Comparison of ENCODE assay signal across 9 cellular contexts in genomic region chr1:201739054-201739453, GRCh38.
DNase-seq lines count a peak whose midpoint lies in the region; ATAC-seq, FAIRE-seq and TF ChIP-seq lines count a peak whose summit lies in the region.
"Had no signal": no experiment of that assay in that cellular context is flagged by ENCODE, and none has a peak within 500 bp of the region (broad histone marks: within the 10 kb centered on the region; RNA-seq: fewer than 3 reads in every experiment).

No MANE protein-coding gene starts in this region.

- TF ChIP-seq CTCF in HEK293 (tag by site-specific recombination; IDR thresholded peaks at IDR 0.05): no peak
- TF ChIP-seq CTCF in right atrium auricular region (IDR thresholded peaks at IDR 0.05): no peak
- no peak for TF ChIP-seq CTCF in D721Med (IDR thresholded peaks at IDR 0.05; ENCODE audit: insufficient read depth, missing control alignments)

- H3K27ac ChIP-seq in HEK293 (ENCODE audit: extremely low read depth, low read depth, low read length): no peak overlapping the region
- H3K27ac ChIP-seq in right atrium auricular region: peak overlapping the region; percentile 78 to 81

- H3K4me3 ChIP-seq in HEK293 (ENCODE audit: low read depth, low read length) (peak overlapping the region; percentile 67), right atrium auricular region (peak overlapping the region; percentile 58 to 74), skeletal muscle satellite cell (ENCODE audit: low read length) (peak overlapping the region; percentile 64)

- peak overlapping the region; percentile 82 for H3K4me3 Mint-ChIP-seq in activated T-helper 17 cell treated with anti-CD3 and anti-CD28 coated beads, Interleukin-2, amount 50 U/mL, for 72 hours

- no peaks in the 10 kb centered on the region for H3K36me3 Mint-ChIP-seq in activated T-helper 17 cell treated with anti-CD3 and anti-CD28 coated beads, Interleukin-2, amount 50 U/mL, for 72 hours (ENCODE audit: low read depth)

- no peak for FAIRE-seq in D721Med (lab: Jason Lieb, UNC)

- DNase-seq in right atrium auricular region (ENCODE audit: low spot score): no peak
- no peak for DNase-seq in D721Med (ENCODE audit: insufficient read length, low spot score)
- DNase-seq in SHP77 treated with DMSO at 0.1 percent for 48 hours (lab: John Stamatoyannopoulos, UW): no peak
- DNase-seq in activated gamma-delta T cell (lab: John Stamatoyannopoulos, UW): no peak
- DNase-seq: NCI-H1436 had no signal

- H3K9me3 ChIP-seq in HEK293 (ENCODE audit: control insufficient read depth, insufficient read depth, low read depth, low read length): no peaks in the 10 kb centered on the region
- no peaks in the 10 kb centered on the region for H3K9me3 ChIP-seq in right atrium auricular region
- H3K9me3 ChIP-seq in skeletal muscle satellite cell (replicated peaks; ENCODE audit: low read length): no peaks in the 10 kb centered on the region

- H3K27ac Mint-ChIP-seq in activated T-helper 17 cell treated with anti-CD3 and anti-CD28 coated beads, Interleukin-2, amount 50 U/mL, for 72 hours: no peak overlapping the region

- CTCF ChIA-PET in HEK293 (lab: Yijun Ruan, JAX): interaction anchor here (0.6 to 3.6 kb wide), 3 partner anchors 25 to 54 kb away, joined by 3 to 17 read pairs (median 3); no protein-coding TSS in a partner anchor

- H3K9ac ChIP-seq in skeletal muscle satellite cell (ENCODE audit: low read depth, low read length): peak overlapping the region; percentile 57

- peak overlapping the region; percentile 89 for H3K4me2 ChIP-seq in skeletal muscle satellite cell (ENCODE audit: low read length)

- H3K9me3 Mint-ChIP-seq in activated T-helper 17 cell treated with anti-CD3 and anti-CD28 coated beads, Interleukin-2, amount 50 U/mL, for 72 hours: no peaks in the 10 kb centered on the region

- ATAC-seq in activated T-helper 17 cell treated with anti-CD3 and anti-CD28 coated beads, Interleukin-2, amount 50 U/mL, for 72 hours (replicated peaks): no peak
- ATAC-seq in HG03571 (IDR thresholded peaks at IDR 0.05; ENCODE audit: unreplicated experiment): no peak

- POLR2A ChIA-PET in HEK293 (lab: Yijun Ruan, JAX): interaction anchor here (1.4 kb wide), 1 partner anchor 10 kb away, joined by 3 read pairs; no protein-coding TSS in a partner anchor

- H3K4me1 Mint-ChIP-seq in activated T-helper 17 cell treated with anti-CD3 and anti-CD28 coated beads, Interleukin-2, amount 50 U/mL, for 72 hours: peaks cover 5% of the 10 kb centered on the region

- H3K36me3 ChIP-seq in HEK293 (ENCODE audit: control insufficient read depth in 2 of 2, insufficient read depth in 1 of 2, low read length in 2 of 2): no peaks in the 10 kb centered on the region
- no peaks in the 10 kb centered on the region for H3K36me3 ChIP-seq in right atrium auricular region
- H3K36me3 ChIP-seq in skeletal muscle satellite cell (ENCODE audit: insufficient read depth, low read length): peaks cover 32% of the 10 kb centered on the region

- H3K27me3 ChIP-seq in right atrium auricular region (no peaks in the 10 kb centered on the region), skeletal muscle satellite cell (ENCODE audit: control insufficient read depth, insufficient read depth, low read length) (no peaks in the 10 kb centered on the region)

- peaks cover 3% of the 10 kb centered on the region for H3K27me3 Mint-ChIP-seq in activated T-helper 17 cell treated with anti-CD3 and anti-CD28 coated beads, Interleukin-2, amount 50 U/mL, for 72 hours

- peaks cover 3% of the 10 kb centered on the region; the same call in 1 of the 2 replicates for H3K4me1 ChIP-seq in HEK293 (ENCODE audit: control insufficient read depth, insufficient read depth, low read length)
- H3K4me1 ChIP-seq in right atrium auricular region: peaks cover 0 to 69% of the 10 kb centered on the region in 2 donors
- peaks cover 70% of the 10 kb centered on the region for H3K4me1 ChIP-seq in skeletal muscle satellite cell (ENCODE audit: control insufficient read depth, insufficient read depth, low read length)

TF ChIP-seq in HEK293, 187 proteins besides CTCF, POLR2A, EP300 and RAD21:
- TF ChIP-seq PRDM10 (tag by site-specific recombination; IDR thresholded peaks at IDR 0.05) (peak; percentile 35; the same call in 1 of the 2 replicates), GLIS1 (tag by site-specific recombination; IDR thresholded peaks at IDR 0.05) (peak; percentile 26; the same call in 1 of the 2 replicates), KLF7 (tag by site-specific recombination; IDR thresholded peaks at IDR 0.05; ENCODE audit: borderline replicate concordance) (no peak)
